In genomic region chr19:49911381-49912145, GRCh38 we compare ENCODE assay signal across 8 cellular contexts. TPM values are rescaled to one million over a fixed set of nuclear protein-coding genes. Genes with fewer than 3 reads are reported as not detected.
DNase-seq lines count a peak whose midpoint lies in the region; ATAC-seq lines count a peak whose summit lies in the region.

No MANE protein-coding gene starts in this region.

- peak; percentile 36 for ATAC-seq in left ventricle myocardium superior

- intact Hi-C loops in left ventricle myocardium superior (cut with micrococcal nuclease) = no loop called here

- H3K9me3 Mint-ChIP-seq in T-helper 1 cell treated with Interleukin-12 subunit alpha and Interleukin-12 subunit beta and Interleukin-4 antibody, amounts not matched to agents 30 μg/mL and 1 μg/mL, for 36 hours = no peaks in the 10 kb centered on the region

- H3K4me1 Mint-ChIP-seq in T-helper 1 cell treated with Interleukin-12 subunit alpha and Interleukin-12 subunit beta and Interleukin-4 antibody, amounts not matched to agents 30 μg/mL and 1 μg/mL, for 36 hours (ENCODE audit: low read depth) = peaks cover 37% of the 10 kb centered on the region

- H3K27me3 Mint-ChIP-seq in T-helper 1 cell treated with Interleukin-12 subunit alpha and Interleukin-12 subunit beta and Interleukin-4 antibody, amounts not matched to agents 30 μg/mL and 1 μg/mL, for 36 hours (ENCODE audit: low read depth) = no peaks in the 10 kb centered on the region

- peaks cover 48% of the 10 kb centered on the region for H3K36me3 Mint-ChIP-seq in T-helper 1 cell treated with Interleukin-12 subunit alpha and Interleukin-12 subunit beta and Interleukin-4 antibody, amounts not matched to agents 30 μg/mL and 1 μg/mL, for 36 hours (ENCODE audit: low read depth)

- H3K4me3 Mint-ChIP-seq in T-helper 1 cell treated with Interleukin-12 subunit alpha and Interleukin-12 subunit beta and Interleukin-4 antibody, amounts not matched to agents 30 μg/mL and 1 μg/mL, for 36 hours = peak overlapping the region; percentile 58

- H3K27ac Mint-ChIP-seq in T-helper 1 cell treated with Interleukin-12 subunit alpha and Interleukin-12 subunit beta and Interleukin-4 antibody, amounts not matched to agents 30 μg/mL and 1 μg/mL, for 36 hours = peak overlapping the region; percentile 84

- peak; percentile 16 for DNase-seq in stimulated activated naive CD4-positive, alpha-beta T cell treated with Interleukin-2 at 50 U/mL for 16 hours (lab: John Stamatoyannopoulos, UW)
- no peak for DNase-seq in stimulated activated naive CD4-positive, alpha-beta T cell (lab: John Stamatoyannopoulos, UW)
- DNase-seq in left ventricle myocardium superior (no peak), NCI-H1105 (lab: John Stamatoyannopoulos, UW) (no peak), NCI-H510A (lab: John Stamatoyannopoulos, UW) (no peak), NCI-H128 (lab: John Stamatoyannopoulos, UW; ENCODE audit: unreplicated experiment) (no peak), NCI-H345 (lab: John Stamatoyannopoulos, UW) (no peak)

RNA-seq across cellular contexts. Expression of gene IL4I1, which starts 14.9 kb away (rescaled TPM):
- total RNA-seq in left ventricle myocardium superior = not detected

RNA-seq across cellular contexts. Expression of gene ATF5, which starts 17.4 kb away (rescaled TPM):
- 8.0 TPM for total RNA-seq in left ventricle myocardium superior

RNA-seq across cellular contexts. Expression of gene NUP62, which starts 17.7 kb away (rescaled TPM):
- 28.4 TPM for total RNA-seq in left ventricle myocardium superior

RNA-seq across cellular contexts. Expression of gene TBC1D17, which starts 34.1 kb away (rescaled TPM):
- 47.7 TPM for total RNA-seq in left ventricle myocardium superior

RNA-seq across cellular contexts. Expression of gene AKT1S1, which starts 34.4 kb away (rescaled TPM):
- 41.2 TPM for total RNA-seq in left ventricle myocardium superior
